1 cellular context compared by ENCODE assay signal in genomic region chr16:74999683-75000480, GRCh38.
A peak's percentile ranks its signal among the peaks of the same experiment; 100 is the strongest.
TF ChIP-seq lines count a peak whose summit lies in the region.

No MANE protein-coding gene starts in this region.

TF ChIP-seq in HepG2, 621 proteins besides CTCF, POLR2A, EP300 and RAD21 (continued from another document and continues in another):
- TF ChIP-seq, protein P1, sequence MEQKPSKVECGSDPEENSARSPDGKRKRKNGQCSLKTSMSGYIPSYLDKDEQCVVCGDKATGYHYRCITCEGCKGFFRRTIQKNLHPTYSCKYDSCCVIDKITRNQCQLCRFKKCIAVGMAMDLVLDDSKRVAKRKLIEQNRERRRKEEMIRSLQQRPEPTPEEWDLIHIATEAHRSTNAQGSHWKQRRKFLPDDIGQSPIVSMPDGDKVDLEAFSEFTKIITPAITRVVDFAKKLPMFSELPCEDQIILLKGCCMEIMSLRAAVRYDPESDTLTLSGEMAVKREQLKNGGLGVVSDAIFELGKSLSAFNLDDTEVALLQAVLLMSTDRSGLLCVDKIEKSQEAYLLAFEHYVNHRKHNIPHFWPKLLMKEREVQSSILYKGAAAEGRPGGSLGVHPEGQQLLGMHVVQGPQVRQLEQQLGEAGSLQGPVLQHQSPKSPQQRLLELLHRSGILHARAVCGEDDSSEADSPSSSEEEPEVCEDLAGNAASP (CRISPR knock-in tag; IDR thresholded peaks at IDR 0.05; ENCODE audit: borderline replicate concordance) = no peak
- TF ChIP-seq HDAC2 (CRISPR knock-in tag; IDR thresholded peaks at IDR 0.05) = peak; percentile 40; the same call in 1 of the 2 replicates
- TF ChIP-seq ZNF343 (CRISPR knock-in tag; IDR thresholded peaks at IDR 0.05) = no peak
- TF ChIP-seq ZNF720 (CRISPR knock-in tag; IDR thresholded peaks at IDR 0.05) = no peak
- TF ChIP-seq ZFP82 (CRISPR knock-in tag; IDR thresholded peaks at IDR 0.05; ENCODE audit: borderline replicate concordance) = no peak
- TF ChIP-seq ZBTB10 (CRISPR knock-in tag; IDR thresholded peaks at IDR 0.05; ENCODE audit: borderline replicate concordance) = peak; percentile 57; the same call in 1 of the 2 replicates
- TF ChIP-seq FOXA3 (CRISPR knock-in tag; IDR thresholded peaks at IDR 0.05) = no peak
- TF ChIP-seq KDM6A (CRISPR knock-in tag; IDR thresholded peaks at IDR 0.05; ENCODE audit: low read depth) = no peak
- no peak for TF ChIP-seq RORA (CRISPR knock-in tag; IDR thresholded peaks at IDR 0.05)
- peak; percentile 55; the same call in 1 of the 2 replicates for TF ChIP-seq PATZ1 (CRISPR knock-in tag; IDR thresholded peaks at IDR 0.05)
- peak; percentile 43; the same call in 1 of the 2 replicates for TF ChIP-seq NR0B2 (CRISPR knock-in tag; IDR thresholded peaks at IDR 0.05)
- TF ChIP-seq, protein P2, sequence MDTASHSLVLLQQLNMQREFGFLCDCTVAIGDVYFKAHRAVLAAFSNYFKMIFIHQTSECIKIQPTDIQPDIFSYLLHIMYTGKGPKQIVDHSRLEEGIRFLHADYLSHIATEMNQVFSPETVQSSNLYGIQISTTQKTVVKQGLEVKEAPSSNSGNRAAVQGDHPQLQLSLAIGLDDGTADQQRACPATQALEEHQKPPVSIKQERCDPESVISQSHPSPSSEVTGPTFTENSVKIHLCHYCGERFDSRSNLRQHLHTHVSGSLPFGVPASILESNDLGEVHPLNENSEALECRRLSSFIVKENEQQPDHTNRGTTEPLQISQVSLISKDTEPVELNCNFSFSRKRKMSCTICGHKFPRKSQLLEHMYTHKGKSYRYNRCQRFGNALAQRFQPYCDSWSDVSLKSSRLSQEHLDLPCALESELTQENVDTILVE (CRISPR knock-in tag; IDR thresholded peaks at IDR 0.05) = peak; percentile 33; the same call in 1 of the 2 replicates
- TF ChIP-seq, protein P3, sequence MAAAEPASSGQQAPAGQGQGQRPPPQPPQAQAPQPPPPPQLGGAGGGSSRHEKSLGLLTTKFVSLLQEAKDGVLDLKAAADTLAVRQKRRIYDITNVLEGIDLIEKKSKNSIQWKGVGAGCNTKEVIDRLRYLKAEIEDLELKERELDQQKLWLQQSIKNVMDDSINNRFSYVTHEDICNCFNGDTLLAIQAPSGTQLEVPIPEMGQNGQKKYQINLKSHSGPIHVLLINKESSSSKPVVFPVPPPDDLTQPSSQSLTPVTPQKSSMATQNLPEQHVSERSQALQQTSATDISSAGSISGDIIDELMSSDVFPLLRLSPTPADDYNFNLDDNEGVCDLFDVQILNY (CRISPR knock-in tag; conservative IDR thresholded peaks at IDR 0.05) = no peak
- TF ChIP-seq PCBP1 (IDR thresholded peaks at IDR 0.05; ENCODE audit: borderline replicate concordance, low read depth, low read length) = no peak
- no peak for TF ChIP-seq RARA (CRISPR knock-in tag; IDR thresholded peaks at IDR 0.05)
- TF ChIP-seq ZNF709 (CRISPR knock-in tag; IDR thresholded peaks at IDR 0.05) = 0 out of 2 replicates have a peak, but pooled peaks have one; percentile 52
- TF ChIP-seq ZNF558 (CRISPR knock-in tag; IDR thresholded peaks at IDR 0.05; ENCODE audit: borderline replicate concordance) = 0 out of 2 replicates have a peak, but pooled peaks have one; percentile 23
- no peak; the same call in 1 of the 2 replicates for TF ChIP-seq SALL2 (CRISPR knock-in tag; IDR thresholded peaks at IDR 0.05)
- no peak for TF ChIP-seq ZNF562 (CRISPR knock-in tag; IDR thresholded peaks at IDR 0.05; ENCODE audit: borderline replicate concordance)
- TF ChIP-seq MEF2D (CRISPR knock-in tag; IDR thresholded peaks at IDR 0.05) = no peak
- TF ChIP-seq ZFP36L2 (CRISPR knock-in tag; IDR thresholded peaks at IDR 0.05) = no peak
- TF ChIP-seq ELF4 (CRISPR knock-in tag; IDR thresholded peaks at IDR 0.05; ENCODE audit: borderline replicate concordance) = no peak
- TF ChIP-seq GABPB1 (CRISPR knock-in tag; IDR thresholded peaks at IDR 0.05) = peak; percentile 47; the same call in 1 of the 2 replicates
- TF ChIP-seq ZNF768 (CRISPR knock-in tag; IDR thresholded peaks at IDR 0.05) = no peak
- TF ChIP-seq ADNP (CRISPR knock-in tag; IDR thresholded peaks at IDR 0.05) = no peak
- no peak for TF ChIP-seq NR2C2 (CRISPR knock-in tag; IDR thresholded peaks at IDR 0.05; ENCODE audit: borderline replicate concordance)
- no peak for TF ChIP-seq DZIP1 (CRISPR knock-in tag; IDR thresholded peaks at IDR 0.05)
- TF ChIP-seq ZFAT (CRISPR knock-in tag; conservative IDR thresholded peaks at IDR 0.05) = no peak
- TF ChIP-seq MTF1 (CRISPR knock-in tag; IDR thresholded peaks at IDR 0.05) = no peak
- TF ChIP-seq SIX1 (CRISPR knock-in tag; IDR thresholded peaks at IDR 0.05; ENCODE audit: borderline replicate concordance) = no peak
- no peak for TF ChIP-seq CREM (IDR thresholded peaks at IDR 0.05)
- TF ChIP-seq CREM (CRISPR knock-in tag; IDR thresholded peaks at IDR 0.05) = no peak
- no peak for TF ChIP-seq CCAR2 (optimal IDR thresholded peaks at IDR 0.05; ENCODE audit: low read depth, low read length)
- peak; percentile 42; the same call in 1 of the 2 replicates for TF ChIP-seq ELF3 (CRISPR knock-in tag; IDR thresholded peaks at IDR 0.05)
- TF ChIP-seq TARDBP (CRISPR knock-in tag; IDR thresholded peaks at IDR 0.05) = 0 out of 2 replicates have a peak, but pooled peaks have one; percentile 55
- TF ChIP-seq ZNF883 (CRISPR knock-in tag; IDR thresholded peaks at IDR 0.05; ENCODE audit: not compliant biosample characterization) = peak; percentile 16
- TF ChIP-seq SALL1 (CRISPR knock-in tag; IDR thresholded peaks at IDR 0.05) = peak; percentile 54
- TF ChIP-seq MBD4 (IDR thresholded peaks at IDR 0.05; ENCODE audit: borderline replicate concordance, low read length) = no peak
- TF ChIP-seq FOXM1 (CRISPR knock-in tag; IDR thresholded peaks at IDR 0.05) = no peak
- TF ChIP-seq ZNF292 (CRISPR knock-in tag; IDR thresholded peaks at IDR 0.05; ENCODE audit: borderline replicate concordance, low read depth) = 0 out of 2 replicates have a peak, but pooled peaks have one; percentile 28
- no peak for TF ChIP-seq ZNF329 (CRISPR knock-in tag; IDR thresholded peaks at IDR 0.05; ENCODE audit: low read depth)
- no peak for TF ChIP-seq PBX2 (CRISPR knock-in tag; IDR thresholded peaks at IDR 0.05)
- TF ChIP-seq NPAS2 (CRISPR knock-in tag; IDR thresholded peaks at IDR 0.05; ENCODE audit: borderline replicate concordance) = no peak
- TF ChIP-seq MTA3 (CRISPR knock-in tag; IDR thresholded peaks at IDR 0.05) = no peak
- TF ChIP-seq ZNF790 (CRISPR knock-in tag; IDR thresholded peaks at IDR 0.05; ENCODE audit: borderline replicate concordance) = no peak
- TF ChIP-seq NFIC (IDR thresholded peaks at IDR 0.05; ENCODE audit: low read length) = no peak
- TF ChIP-seq ZNF503 (CRISPR knock-in tag; IDR thresholded peaks at IDR 0.05) = no peak
- TF ChIP-seq HIC2 (CRISPR knock-in tag; IDR thresholded peaks at IDR 0.05; ENCODE audit: low read depth) = peak; percentile 12; the same call in 1 of the 2 replicates
- TF ChIP-seq JUN (CRISPR knock-in tag; IDR thresholded peaks at IDR 0.05) = no peak
- no peak for TF ChIP-seq NFRKB (IDR thresholded peaks at IDR 0.05)
- TF ChIP-seq CEBPB (IDR thresholded peaks at IDR 0.05; ENCODE audit: borderline replicate concordance, low read depth, low read length) = no peak
- 0 out of 2 replicates have a peak, but pooled peaks have one; percentile 83 for TF ChIP-seq ZNF510 (CRISPR knock-in tag; IDR thresholded peaks at IDR 0.05; ENCODE audit: low read depth)
